In genomic region chr11:104159356-104159755, GRCh38 we compare ENCODE assay signal across 21 cellular contexts. TPM values are rescaled to one million over a fixed set of nuclear protein-coding genes. Genes with fewer than 3 reads are reported as not detected.
"Had no signal": no experiment of that assay in that cellular context is flagged by ENCODE, and none has a peak within 500 bp of the region (broad histone marks: within the 10 kb centered on the region; RNA-seq: fewer than 3 reads in every experiment).

No MANE protein-coding gene starts in this region.

- H3K27me3 Mint-ChIP-seq: central memory CD8-positive, alpha-beta T cell had no signal

- DNase-seq: activated CD4-positive, alpha-beta memory T cell treated with anti-CD3 and anti-CD28 coated beads for 36 hours; activated T-cell treated with anti-CD3 and anti-CD28 coated beads for 4 hours; brain microvascular endothelial cell; cortex of kidney; gastrocnemius medialis; heart left ventricle; immature natural killer cell; mucosa of descending colon; naive B cell; ovary; psoas muscle; right cardiac atrium; stimulated activated CD4-positive, alpha-beta T cell treated with anti-CD3 and anti-CD28 coated beads, Interleukin-15, amount 100 ng/mL, for 24 hours; stimulated activated CD4-positive, alpha-beta T cell treated with anti-CD3 and anti-CD28 coated beads, Interleukin-2, amount 100 ng/mL, for 48 hours; stomach; trophoblast cell had no signal

- H3K4me1 ChIP-seq: psoas muscle, vagina had no signal

- H3K9me3 ChIP-seq: gastrocnemius medialis, heart left ventricle, mucosa of descending colon, ovary, psoas muscle, stomach, vagina had no signal

- H3K36me3 ChIP-seq: brain microvascular endothelial cell, gastrocnemius medialis, heart left ventricle, ovary, stomach, vagina had no signal

- H3K36me3 Mint-ChIP-seq: activated CD4-positive, alpha-beta memory T cell treated with anti-CD3 and anti-CD28 coated beads for 36 hours; activated naive CD8-positive, alpha-beta T cell; memory B cell; naive B cell had no signal

- H3K4me3 Mint-ChIP-seq: activated CD4-positive, alpha-beta memory T cell treated with anti-CD3 and anti-CD28 coated beads for 36 hours; activated naive CD8-positive, alpha-beta T cell; central memory CD8-positive, alpha-beta T cell; memory B cell; naive B cell had no signal

- H3K27ac Mint-ChIP-seq: activated CD4-positive, alpha-beta memory T cell treated with anti-CD3 and anti-CD28 coated beads for 36 hours; activated naive CD8-positive, alpha-beta T cell; memory B cell; naive B cell had no signal

- H3K27me3 ChIP-seq: brain microvascular endothelial cell, heart left ventricle, ovary, vagina had no signal

- H3K27ac ChIP-seq: brain microvascular endothelial cell, gastrocnemius medialis, heart left ventricle, ovary, psoas muscle, stomach, vagina had no signal

- ATAC-seq: gastrocnemius medialis, heart left ventricle, mucosa of descending colon, psoas muscle, right cardiac atrium had no signal

- H3K9me3 Mint-ChIP-seq: activated CD4-positive, alpha-beta memory T cell treated with anti-CD3 and anti-CD28 coated beads for 36 hours; central memory CD8-positive, alpha-beta T cell; immature natural killer cell; memory B cell; naive B cell had no signal

- H3K4me3 ChIP-seq: gastrocnemius medialis, heart left ventricle, mucosa of descending colon, ovary, psoas muscle, stomach, vagina had no signal

RNA-seq across cellular contexts. Expression of gene PDGFD, which starts 4.6 kb away (rescaled TPM):
- total RNA-seq: activated CD4-positive, alpha-beta memory T cell treated with anti-CD3 and anti-CD28 coated beads for 36 hours; T-helper 2 cell treated with Interferon-gamma antibody and Interleukin-4, amounts not matched to agents 100 ng/mL and 5 ng/mL, for 36 hours had no signal
